ENCODE assay signal across 8 cellular contexts in genomic region chr17:40331743-40332641, GRCh38. TPM values are rescaled to one million over a fixed set of nuclear protein-coding genes. Genes with fewer than 3 reads are reported as not detected.
DNase-seq lines count a peak whose midpoint lies in the region; ATAC-seq and TF ChIP-seq lines count a peak whose summit lies in the region.

No MANE protein-coding gene starts in this region.

- H3K27ac Mint-ChIP-seq in HFFc6: peak overlapping the region; percentile 73
- peak overlapping the region; percentile 80 to 83 for H3K27ac Mint-ChIP-seq in activated naive CD4-positive, alpha-beta T cell treated with anti-CD3 and anti-CD28 coated beads, Interleukin-2, amount 50 U/mL, for 72 hours

- H3K27ac ChIP-seq in skin epidermis: peak overlapping the region; percentile 28 to 99 (median 79)

- H3K4me3 Mint-ChIP-seq in HFFc6: peak overlapping the region; percentile 28; the same call in 1 of the 2 replicates

- peaks cover 6% of the 10 kb centered on the region; the same call in 1 of the 2 replicates for H3K36me3 Mint-ChIP-seq in HFFc6 (ENCODE audit: low read depth)
- peaks cover 0 to 20% of the 10 kb centered on the region in 2 donors for H3K36me3 Mint-ChIP-seq in activated naive CD4-positive, alpha-beta T cell treated with anti-CD3 and anti-CD28 coated beads, Interleukin-2, amount 50 U/mL, for 72 hours

- no peaks in the 10 kb centered on the region for H3K9me3 Mint-ChIP-seq in HFFc6
- H3K9me3 Mint-ChIP-seq in activated naive CD4-positive, alpha-beta T cell treated with anti-CD3 and anti-CD28 coated beads, Interleukin-2, amount 50 U/mL, for 72 hours: no peaks in the 10 kb centered on the region

- TF ChIP-seq CTCF in HFFc6 (IDR thresholded peaks at IDR 0.05): no peak

- H3K27me3 Mint-ChIP-seq in HFFc6 (ENCODE audit: insufficient read depth): peaks cover 1% of the 10 kb centered on the region

- peaks cover 68% of the 10 kb centered on the region for H3K4me1 Mint-ChIP-seq in HFFc6 (ENCODE audit: low read depth)

- no peak for DNase-seq in HFFc6
- DNase-seq in activated naive CD4-positive, alpha-beta T cell treated with anti-CD3 and anti-CD28 coated beads, Interleukin-2, amount 50 U/mL, for 72 hours (ENCODE audit: low spot score in 2 of 2): no peak
- DNase-seq in left ventricle myocardium superior: peak; percentile 98
- DNase-seq in central memory CD4-positive, alpha-beta T cell: no peak

- peak overlapping the region in 1 of 7 experiments; percentile 1 for H3K4me3 ChIP-seq in skin epidermis

- intact Hi-C loops in left ventricle myocardium superior (cut with micrococcal nuclease): no loop called here

- ATAC-seq in activated naive CD4-positive, alpha-beta T cell treated with anti-CD3 and anti-CD28 coated beads, Interleukin-2, amount 50 U/mL, for 72 hours: no peak
- ATAC-seq in left ventricle myocardium superior (peak; percentile 91), GM21360 (IDR thresholded peaks at IDR 0.05; ENCODE audit: unreplicated experiment) (no peak), HG03097 (IDR thresholded peaks at IDR 0.05; ENCODE audit: low FRiP score, unreplicated experiment) (no peak), GM21447 (IDR thresholded peaks at IDR 0.05; ENCODE audit: unreplicated experiment) (no peak)

RNA-seq across cellular contexts. Expression of gene RARA, which starts 23.0 kb away (rescaled TPM):
- 10 to 100 TPM; 27.1 to 32.2 (median 28.8) TPM for total RNA-seq in HFFc6 (2021; fragmentation: NEBNext Ultra II Directional; extraction: Animal tissue kit (Norgen Biotek cat#: 25700))
- 10 to 100 TPM; 21.0 to 23.0 TPM for total RNA-seq in activated naive CD4-positive, alpha-beta T cell treated with anti-CD3 and anti-CD28 coated beads, Interleukin-2, amount 50 U/mL, for 72 hours
- total RNA-seq in left ventricle myocardium superior: 18.6 TPM

RNA-seq across cellular contexts. Expression of gene GJD3, which starts 32.5 kb away (rescaled TPM):
- total RNA-seq in HFFc6 (2021; fragmentation: NEBNext Ultra II Directional; extraction: Animal tissue kit (Norgen Biotek cat#: 25700)): 1 to 10 TPM in 2 of 6 experiments, under 1 TPM in 4; 0.36 to 1.4 (median 0.81) TPM
- total RNA-seq in activated naive CD4-positive, alpha-beta T cell treated with anti-CD3 and anti-CD28 coated beads, Interleukin-2, amount 50 U/mL, for 72 hours: not detected
- total RNA-seq in left ventricle myocardium superior: 1.2 TPM

RNA-seq across cellular contexts. Expression of gene CDC6, which starts 44.3 kb away (rescaled TPM):
- total RNA-seq in HFFc6 (2021; fragmentation: NEBNext Ultra II Directional; extraction: Animal tissue kit (Norgen Biotek cat#: 25700)): 10 to 100 TPM; 16.9 to 36.0 (median 31.5) TPM
- 10 to 100 TPM; 81.8 to 86.7 TPM for total RNA-seq in activated naive CD4-positive, alpha-beta T cell treated with anti-CD3 and anti-CD28 coated beads, Interleukin-2, amount 50 U/mL, for 72 hours
- total RNA-seq in left ventricle myocardium superior: 0.99 TPM
